ENCODE assay signal across 1 cellular context in the genomic region with DNA sequence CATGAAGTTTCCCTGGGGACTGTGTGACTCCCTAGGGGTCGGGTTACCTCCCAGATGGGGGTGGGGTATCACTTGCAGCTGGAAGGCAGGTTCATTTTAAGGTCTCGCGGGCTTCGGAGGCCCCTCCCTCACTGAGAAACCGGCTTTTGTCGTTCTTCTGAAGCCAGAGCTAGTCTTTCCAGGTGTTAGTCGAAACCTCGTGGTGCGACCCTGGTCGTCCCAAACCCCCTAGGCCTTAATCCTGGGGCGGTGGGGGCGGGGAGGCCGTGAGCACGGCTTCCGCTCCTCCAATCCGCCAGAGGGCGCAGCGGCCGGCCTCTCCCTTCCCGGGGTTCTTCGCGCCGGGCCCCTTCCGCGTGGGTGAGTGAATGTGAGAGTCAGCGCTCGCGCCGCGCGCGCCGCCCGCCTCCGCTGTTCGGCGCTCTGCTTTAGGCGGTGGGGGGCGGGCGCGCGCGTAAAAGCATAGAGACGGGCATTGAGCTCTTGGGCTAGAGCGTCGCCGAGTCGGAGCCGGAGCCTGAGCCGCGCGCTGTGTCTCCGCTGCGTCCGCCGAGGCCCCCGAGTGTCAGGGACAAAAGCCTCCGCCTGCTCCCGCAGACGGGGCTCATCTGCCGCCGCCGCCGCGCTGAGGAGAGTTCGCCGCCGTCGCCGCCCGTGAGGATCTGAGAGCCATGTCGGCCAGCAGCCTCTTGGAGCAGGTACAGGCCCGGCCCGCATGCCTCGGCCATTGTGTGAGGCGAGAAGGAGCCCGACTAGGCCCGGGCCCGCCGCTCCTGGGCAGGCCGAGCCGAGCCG.
TF ChIP-seq lines count a peak whose summit lies in the region.

A gene (plus strand): TSS at position 491 of the 795 bp plus-strand sequence. CDS start 181 bp downstream, at position 672.

TF ChIP-seq in HepG2, 621 proteins besides CTCF, POLR2A, EP300 and RAD21 (continued from another document and continues in another):
- TF ChIP-seq, protein P1, sequence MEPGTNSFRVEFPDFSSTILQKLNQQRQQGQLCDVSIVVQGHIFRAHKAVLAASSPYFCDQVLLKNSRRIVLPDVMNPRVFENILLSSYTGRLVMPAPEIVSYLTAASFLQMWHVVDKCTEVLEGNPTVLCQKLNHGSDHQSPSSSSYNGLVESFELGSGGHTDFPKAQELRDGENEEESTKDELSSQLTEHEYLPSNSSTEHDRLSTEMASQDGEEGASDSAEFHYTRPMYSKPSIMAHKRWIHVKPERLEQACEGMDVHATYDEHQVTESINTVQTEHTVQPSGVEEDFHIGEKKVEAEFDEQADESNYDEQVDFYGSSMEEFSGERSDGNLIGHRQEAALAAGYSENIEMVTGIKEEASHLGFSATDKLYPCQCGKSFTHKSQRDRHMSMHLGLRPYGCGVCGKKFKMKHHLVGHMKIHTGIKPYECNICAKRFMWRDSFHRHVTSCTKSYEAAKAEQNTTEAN (CRISPR knock-in tag; conservative IDR thresholded peaks at IDR 0.05), result no peak; the same call in 1 of the 2 replicates
- no peak for TF ChIP-seq ZFP37 (CRISPR knock-in tag; IDR thresholded peaks at IDR 0.05; ENCODE audit: borderline replicate concordance)
- TF ChIP-seq, protein P2, sequence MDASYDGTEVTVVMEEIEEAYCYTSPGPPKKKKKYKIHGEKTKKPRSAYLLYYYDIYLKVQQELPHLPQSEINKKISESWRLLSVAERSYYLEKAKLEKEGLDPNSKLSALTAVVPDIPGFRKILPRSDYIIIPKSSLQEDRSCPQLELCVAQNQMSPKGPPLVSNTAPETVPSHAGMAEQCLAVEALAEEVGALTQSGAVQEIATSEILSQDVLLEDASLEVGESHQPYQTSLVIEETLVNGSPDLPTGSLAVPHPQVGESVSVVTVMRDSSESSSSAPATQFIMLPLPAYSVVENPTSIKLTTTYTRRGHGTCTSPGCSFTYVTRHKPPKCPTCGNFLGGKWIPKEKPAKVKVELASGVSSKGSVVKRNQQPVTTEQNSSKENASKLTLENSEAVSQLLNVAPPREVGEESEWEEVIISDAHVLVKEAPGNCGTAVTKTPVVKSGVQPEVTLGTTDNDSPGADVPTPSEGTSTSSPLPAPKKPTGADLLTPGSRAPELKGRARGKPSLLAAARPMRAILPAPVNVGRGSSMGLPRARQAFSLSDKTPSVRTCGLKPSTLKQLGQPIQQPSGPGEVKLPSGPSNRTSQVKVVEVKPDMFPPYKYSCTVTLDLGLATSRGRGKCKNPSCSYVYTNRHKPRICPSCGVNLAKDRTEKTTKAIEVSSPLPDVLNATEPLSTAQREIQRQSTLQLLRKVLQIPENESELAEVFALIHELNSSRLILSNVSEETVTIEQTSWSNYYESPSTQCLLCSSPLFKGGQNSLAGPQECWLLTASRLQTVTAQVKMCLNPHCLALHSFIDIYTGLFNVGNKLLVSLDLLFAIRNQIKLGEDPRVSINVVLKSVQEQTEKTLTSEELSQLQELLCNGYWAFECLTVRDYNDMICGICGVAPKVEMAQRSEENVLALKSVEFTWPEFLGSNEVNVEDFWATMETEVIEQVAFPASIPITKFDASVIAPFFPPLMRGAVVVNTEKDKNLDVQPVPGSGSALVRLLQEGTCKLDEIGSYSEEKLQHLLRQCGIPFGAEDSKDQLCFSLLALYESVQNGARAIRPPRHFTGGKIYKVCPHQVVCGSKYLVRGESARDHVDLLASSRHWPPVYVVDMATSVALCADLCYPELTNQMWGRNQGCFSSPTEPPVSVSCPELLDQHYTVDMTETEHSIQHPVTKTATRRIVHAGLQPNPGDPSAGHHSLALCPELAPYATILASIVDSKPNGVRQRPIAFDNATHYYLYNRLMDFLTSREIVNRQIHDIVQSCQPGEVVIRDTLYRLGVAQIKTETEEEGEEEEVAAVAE (CRISPR knock-in tag; IDR thresholded peaks at IDR 0.05; ENCODE audit: borderline replicate concordance), result 0 out of 2 replicates have a peak, but pooled peaks have one; percentile 34
- TF ChIP-seq ELF3 (CRISPR knock-in tag; IDR thresholded peaks at IDR 0.05), result peak; percentile 85
- TF ChIP-seq NCOA1 (CRISPR knock-in tag; IDR thresholded peaks at IDR 0.05), result peak; percentile 29; the same call in 1 of the 2 replicates
- TF ChIP-seq, protein P3, sequence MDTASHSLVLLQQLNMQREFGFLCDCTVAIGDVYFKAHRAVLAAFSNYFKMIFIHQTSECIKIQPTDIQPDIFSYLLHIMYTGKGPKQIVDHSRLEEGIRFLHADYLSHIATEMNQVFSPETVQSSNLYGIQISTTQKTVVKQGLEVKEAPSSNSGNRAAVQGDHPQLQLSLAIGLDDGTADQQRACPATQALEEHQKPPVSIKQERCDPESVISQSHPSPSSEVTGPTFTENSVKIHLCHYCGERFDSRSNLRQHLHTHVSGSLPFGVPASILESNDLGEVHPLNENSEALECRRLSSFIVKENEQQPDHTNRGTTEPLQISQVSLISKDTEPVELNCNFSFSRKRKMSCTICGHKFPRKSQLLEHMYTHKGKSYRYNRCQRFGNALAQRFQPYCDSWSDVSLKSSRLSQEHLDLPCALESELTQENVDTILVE (CRISPR knock-in tag; IDR thresholded peaks at IDR 0.05), result peak; percentile 94
- peak; percentile 91; the same call in 2 of the 3 replicates for TF ChIP-seq MXI1 (IDR thresholded peaks at IDR 0.05; ENCODE audit: borderline replicate concordance, low read depth, low read length)
- TF ChIP-seq HMG20A (CRISPR knock-in tag; IDR thresholded peaks at IDR 0.05; ENCODE audit: borderline replicate concordance), result no peak
- no peak; the same call in none of the 2 replicates for TF ChIP-seq NR2C2 (CRISPR knock-in tag; IDR thresholded peaks at IDR 0.05; ENCODE audit: borderline replicate concordance)
- TF ChIP-seq, protein P4, sequence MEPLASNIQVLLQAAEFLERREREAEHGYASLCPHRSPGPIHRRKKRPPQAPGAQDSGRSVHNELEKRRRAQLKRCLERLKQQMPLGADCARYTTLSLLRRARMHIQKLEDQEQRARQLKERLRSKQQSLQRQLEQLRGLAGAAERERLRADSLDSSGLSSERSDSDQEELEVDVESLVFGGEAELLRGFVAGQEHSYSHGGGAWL (CRISPR knock-in tag; IDR thresholded peaks at IDR 0.05), result peak; percentile 80
- TF ChIP-seq ZNF7 (CRISPR knock-in tag; IDR thresholded peaks at IDR 0.05), result no peak
- TF ChIP-seq, protein P5, sequence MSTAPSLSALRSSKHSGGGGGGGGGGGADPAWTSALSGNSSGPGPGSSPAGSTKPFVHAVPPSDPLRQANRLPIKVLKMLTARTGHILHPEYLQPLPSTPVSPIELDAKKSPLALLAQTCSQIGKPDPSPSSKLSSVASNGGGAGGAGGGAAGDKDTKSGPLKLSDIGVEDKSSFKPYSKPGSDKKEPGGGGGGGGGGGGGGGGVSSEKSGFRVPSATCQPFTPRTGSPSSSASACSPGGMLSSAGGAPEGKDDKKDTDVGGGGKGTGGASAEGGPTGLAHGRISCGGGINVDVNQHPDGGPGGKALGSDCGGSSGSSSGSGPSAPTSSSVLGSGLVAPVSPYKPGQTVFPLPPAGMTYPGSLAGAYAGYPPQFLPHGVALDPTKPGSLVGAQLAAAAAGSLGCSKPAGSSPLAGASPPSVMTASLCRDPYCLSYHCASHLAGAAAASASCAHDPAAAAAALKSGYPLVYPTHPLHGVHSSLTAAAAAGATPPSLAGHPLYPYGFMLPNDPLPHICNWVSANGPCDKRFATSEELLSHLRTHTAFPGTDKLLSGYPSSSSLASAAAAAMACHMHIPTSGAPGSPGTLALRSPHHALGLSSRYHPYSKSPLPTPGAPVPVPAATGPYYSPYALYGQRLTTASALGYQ (CRISPR knock-in tag; IDR thresholded peaks at IDR 0.05), result peak; percentile 69
- TF ChIP-seq, protein P6, sequence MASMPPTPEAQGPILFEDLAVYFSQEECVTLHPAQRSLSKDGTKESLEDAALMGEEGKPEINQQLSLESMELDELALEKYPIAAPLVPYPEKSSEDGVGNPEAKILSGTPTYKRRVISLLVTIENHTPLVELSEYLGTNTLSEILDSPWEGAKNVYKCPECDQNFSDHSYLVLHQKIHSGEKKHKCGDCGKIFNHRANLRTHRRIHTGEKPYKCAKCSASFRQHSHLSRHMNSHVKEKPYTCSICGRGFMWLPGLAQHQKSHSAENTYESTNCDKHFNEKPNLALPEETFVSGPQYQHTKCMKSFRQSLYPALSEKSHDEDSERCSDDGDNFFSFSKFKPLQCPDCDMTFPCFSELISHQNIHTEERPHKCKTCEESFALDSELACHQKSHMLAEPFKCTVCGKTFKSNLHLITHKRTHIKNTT (CRISPR knock-in tag; IDR thresholded peaks at IDR 0.05), result no peak
- TF ChIP-seq, protein P7, sequence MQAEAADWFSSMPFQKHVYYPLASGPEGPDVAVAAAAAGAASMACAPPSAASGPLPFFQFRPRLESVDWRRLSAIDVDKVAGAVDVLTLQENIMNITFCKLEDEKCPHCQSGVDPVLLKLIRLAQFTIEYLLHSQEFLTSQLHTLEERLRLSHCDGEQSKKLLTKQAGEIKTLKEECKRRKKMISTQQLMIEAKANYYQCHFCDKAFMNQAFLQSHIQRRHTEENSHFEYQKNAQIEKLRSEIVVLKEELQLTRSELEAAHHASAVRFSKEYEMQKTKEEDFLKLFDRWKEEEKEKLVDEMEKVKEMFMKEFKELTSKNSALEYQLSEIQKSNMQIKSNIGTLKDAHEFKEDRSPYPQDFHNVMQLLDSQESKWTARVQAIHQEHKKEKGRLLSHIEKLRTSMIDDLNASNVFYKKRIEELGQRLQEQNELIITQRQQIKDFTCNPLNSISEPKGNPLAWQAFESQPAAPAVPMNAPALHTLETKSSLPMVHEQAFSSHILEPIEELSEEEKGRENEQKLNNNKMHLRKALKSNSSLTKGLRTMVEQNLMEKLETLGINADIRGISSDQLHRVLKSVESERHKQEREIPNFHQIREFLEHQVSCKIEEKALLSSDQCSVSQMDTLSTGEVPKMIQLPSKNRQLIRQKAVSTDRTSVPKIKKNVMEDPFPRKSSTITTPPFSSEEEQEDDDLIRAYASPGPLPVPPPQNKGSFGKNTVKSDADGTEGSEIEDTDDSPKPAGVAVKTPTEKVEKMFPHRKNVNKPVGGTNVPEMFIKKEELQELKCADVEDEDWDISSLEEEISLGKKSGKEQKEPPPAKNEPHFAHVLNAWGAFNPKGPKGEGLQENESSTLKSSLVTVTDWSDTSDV (CRISPR knock-in tag; IDR thresholded peaks at IDR 0.05), result no peak
- TF ChIP-seq SRY (CRISPR knock-in tag; IDR thresholded peaks at IDR 0.05), result peak; percentile 82; the same call in 1 of the 2 replicates
- peak; percentile 92 for TF ChIP-seq ZNF30 (CRISPR knock-in tag; IDR thresholded peaks at IDR 0.05)
- TF ChIP-seq RARG (CRISPR knock-in tag; IDR thresholded peaks at IDR 0.05; ENCODE audit: low read depth), result no peak; the same call in 1 of the 2 replicates
- TF ChIP-seq ZSCAN25 (CRISPR knock-in tag; IDR thresholded peaks at IDR 0.05), result 0 out of 2 replicates have a peak, but pooled peaks have one; percentile 49
- no peak for TF ChIP-seq RFXANK (CRISPR knock-in tag; IDR thresholded peaks at IDR 0.05)
- TF ChIP-seq HNRNPH1 (optimal IDR thresholded peaks at IDR 0.05; ENCODE audit: low read depth, low read length), result no peak
- TF ChIP-seq ZFP82 (CRISPR knock-in tag; IDR thresholded peaks at IDR 0.05; ENCODE audit: borderline replicate concordance), result peak; percentile 88; the same call in 1 of the 2 replicates
- peak; percentile 80 for TF ChIP-seq TARDBP (CRISPR knock-in tag; IDR thresholded peaks at IDR 0.05)
- no peak for TF ChIP-seq ZNF333 (CRISPR knock-in tag; IDR thresholded peaks at IDR 0.05; ENCODE audit: borderline replicate concordance)
- TF ChIP-seq FOXP1 (IDR thresholded peaks at IDR 0.05), result no peak
- no peak for TF ChIP-seq FOXP1 (CRISPR knock-in tag; IDR thresholded peaks at IDR 0.05)
- TF ChIP-seq LCORL (IDR thresholded peaks at IDR 0.05), result no peak
- TF ChIP-seq LCORL (CRISPR knock-in tag; IDR thresholded peaks at IDR 0.05), result peak; percentile 86; the same call in 1 of the 2 replicates
- TF ChIP-seq NCOA5 (CRISPR knock-in tag; IDR thresholded peaks at IDR 0.05), result no peak
- TF ChIP-seq HOXA5 (CRISPR knock-in tag; IDR thresholded peaks at IDR 0.05), result peak; percentile 48
- peak; percentile 78; the same call in 1 of the 2 replicates for TF ChIP-seq GFI1 (CRISPR knock-in tag; IDR thresholded peaks at IDR 0.05; ENCODE audit: borderline replicate concordance)
- no peak for TF ChIP-seq ZNF644 (CRISPR knock-in tag; IDR thresholded peaks at IDR 0.05; ENCODE audit: low read depth)
- peak; percentile 36 for TF ChIP-seq SRSF1 (optimal IDR thresholded peaks at IDR 0.05; ENCODE audit: low read depth, low read length)
- TF ChIP-seq NFE2L1 (CRISPR knock-in tag; IDR thresholded peaks at IDR 0.05; ENCODE audit: borderline replicate concordance), result no peak
- TF ChIP-seq, protein P8, sequence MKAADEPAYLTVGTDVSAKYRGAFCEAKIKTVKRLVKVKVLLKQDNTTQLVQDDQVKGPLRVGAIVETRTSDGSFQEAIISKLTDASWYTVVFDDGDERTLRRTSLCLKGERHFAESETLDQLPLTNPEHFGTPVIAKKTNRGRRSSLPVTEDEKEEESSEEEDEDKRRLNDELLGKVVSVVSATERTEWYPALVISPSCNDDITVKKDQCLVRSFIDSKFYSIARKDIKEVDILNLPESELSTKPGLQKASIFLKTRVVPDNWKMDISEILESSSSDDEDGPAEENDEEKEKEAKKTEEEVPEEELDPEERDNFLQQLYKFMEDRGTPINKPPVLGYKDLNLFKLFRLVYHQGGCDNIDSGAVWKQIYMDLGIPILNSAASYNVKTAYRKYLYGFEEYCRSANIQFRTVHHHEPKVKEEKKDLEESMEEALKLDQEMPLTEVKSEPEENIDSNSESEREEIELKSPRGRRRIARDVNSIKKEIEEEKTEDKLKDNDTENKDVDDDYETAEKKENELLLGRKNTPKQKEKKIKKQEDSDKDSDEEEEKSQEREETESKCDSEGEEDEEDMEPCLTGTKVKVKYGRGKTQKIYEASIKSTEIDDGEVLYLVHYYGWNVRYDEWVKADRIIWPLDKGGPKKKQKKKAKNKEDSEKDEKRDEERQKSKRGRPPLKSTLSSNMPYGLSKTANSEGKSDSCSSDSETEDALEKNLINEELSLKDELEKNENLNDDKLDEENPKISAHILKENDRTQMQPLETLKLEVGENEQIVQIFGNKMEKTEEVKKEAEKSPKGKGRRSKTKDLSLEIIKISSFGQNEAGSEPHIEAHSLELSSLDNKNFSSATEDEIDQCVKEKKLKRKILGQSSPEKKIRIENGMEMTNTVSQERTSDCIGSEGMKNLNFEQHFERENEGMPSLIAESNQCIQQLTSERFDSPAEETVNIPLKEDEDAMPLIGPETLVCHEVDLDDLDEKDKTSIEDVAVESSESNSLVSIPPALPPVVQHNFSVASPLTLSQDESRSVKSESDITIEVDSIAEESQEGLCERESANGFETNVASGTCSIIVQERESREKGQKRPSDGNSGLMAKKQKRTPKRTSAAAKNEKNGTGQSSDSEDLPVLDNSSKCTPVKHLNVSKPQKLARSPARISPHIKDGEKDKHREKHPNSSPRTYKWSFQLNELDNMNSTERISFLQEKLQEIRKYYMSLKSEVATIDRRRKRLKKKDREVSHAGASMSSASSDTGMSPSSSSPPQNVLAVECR (CRISPR knock-in tag; IDR thresholded peaks at IDR 0.05; ENCODE audit: borderline replicate concordance), result peak; percentile 89
- TF ChIP-seq SMYD3 (CRISPR knock-in tag; IDR thresholded peaks at IDR 0.05), result 0 out of 2 replicates have a peak, but pooled peaks have one; percentile 73
- no peak for TF ChIP-seq ZNF879 (CRISPR knock-in tag; IDR thresholded peaks at IDR 0.05)
- TF ChIP-seq ZNF260 (CRISPR knock-in tag; IDR thresholded peaks at IDR 0.05; ENCODE audit: borderline replicate concordance, low read depth), result 0 out of 2 replicates have a peak, but pooled peaks have one; percentile 21
- no peak for TF ChIP-seq ZNF652 (CRISPR knock-in tag; IDR thresholded peaks at IDR 0.05; ENCODE audit: borderline replicate concordance, low read depth)
- peak; percentile 76 for TF ChIP-seq ZBTB38 (CRISPR knock-in tag; IDR thresholded peaks at IDR 0.05)
- TF ChIP-seq RARA (CRISPR knock-in tag; IDR thresholded peaks at IDR 0.05), result peak; percentile 71
- no peak for TF ChIP-seq ZNF703 (CRISPR knock-in tag; IDR thresholded peaks at IDR 0.05; ENCODE audit: borderline replicate concordance)
- TF ChIP-seq ARID2 (CRISPR knock-in tag; IDR thresholded peaks at IDR 0.05; ENCODE audit: borderline replicate concordance), result peak; percentile 79; the same call in 1 of the 2 replicates
- TF ChIP-seq ZNF605 (CRISPR knock-in tag; IDR thresholded peaks at IDR 0.05), result peak; percentile 70; the same call in 1 of the 2 replicates
